Comparison of ENCODE assay signal across 1 cellular context in genomic region chr2:53903011-53903410, GRCh38.
TF ChIP-seq lines count a peak whose summit lies in the region.

No MANE protein-coding gene starts in this region.

TF ChIP-seq in K562, 482 proteins besides CTCF, POLR2A, EP300 and RAD21 (continued from another document):
- TF ChIP-seq HMBOX1 (IDR thresholded peaks at IDR 0.05) (0 out of 2 replicates have a peak, but pooled peaks have one; percentile 27), RNF2 (IDR thresholded peaks at IDR 0.05) (no peak), TEAD1 (CRISPR knock-in tag; IDR thresholded peaks at IDR 0.05) (no peak), HEY1 (CRISPR knock-in tag; IDR thresholded peaks at IDR 0.05; ENCODE audit: borderline replicate concordance) (no peak), CAMTA2 (CRISPR knock-in tag; conservative IDR thresholded peaks at IDR 0.05) (no peak), MBD2 (IDR thresholded peaks at IDR 0.05; ENCODE audit: borderline replicate concordance, low read depth) (no peak)
